Comparison of ENCODE assay signal across 14 cellular contexts in the genomic region with DNA sequence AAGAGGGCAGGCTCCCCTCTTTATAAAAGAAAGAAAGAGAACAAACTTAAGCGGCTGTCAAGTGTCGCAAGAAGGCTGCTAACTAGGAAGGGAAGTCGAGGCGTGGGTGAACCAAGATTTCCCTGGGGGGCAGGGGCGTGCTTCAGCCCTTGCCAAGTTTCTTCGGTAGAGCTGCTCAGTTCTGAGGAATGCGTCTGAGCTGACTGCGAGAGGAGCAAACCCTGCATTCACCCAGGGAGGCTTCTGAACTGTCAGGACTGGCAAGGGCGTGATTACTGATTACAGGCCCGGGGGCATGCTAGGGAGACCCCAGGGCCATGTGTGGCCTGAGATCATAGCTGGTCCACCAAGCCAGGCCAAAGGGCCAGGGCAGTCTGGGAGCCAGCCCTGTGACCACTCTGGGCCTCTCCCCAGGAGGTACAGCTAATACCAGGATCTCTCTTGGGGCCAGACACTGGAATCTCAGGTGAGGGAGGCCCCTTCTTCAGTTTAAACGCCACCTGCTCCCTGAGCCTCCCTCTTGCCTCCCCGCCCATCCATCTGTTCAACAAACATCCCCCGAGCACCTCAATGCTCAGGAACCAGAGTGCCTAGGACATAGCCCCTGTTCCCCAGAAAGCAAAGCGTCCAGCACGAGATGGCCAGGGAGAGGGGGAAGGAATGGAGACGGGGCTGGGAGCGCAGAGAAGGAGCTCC. TPM values are rescaled to one million over a fixed set of nuclear protein-coding genes. Genes with fewer than 3 reads are reported as not detected.
A peak's percentile ranks its signal among the peaks of the same experiment; 100 is the strongest.
DNase-seq lines count a peak whose midpoint lies in the region; ATAC-seq and TF ChIP-seq lines count a peak whose summit lies in the region.
"Had no signal": no experiment of that assay in that cellular context is flagged by ENCODE, and none has a peak within 500 bp of the region (broad histone marks: within the 10 kb centered on the region; RNA-seq: fewer than 3 reads in every experiment).

No MANE protein-coding gene starts in this region.

- no peak overlapping the region for H3K9ac ChIP-seq in colonic mucosa (ENCODE audit: low read depth in 2 of 2, low read length in 2 of 2)

- DNase-seq in AG10803 (ENCODE audit: low read depth) (peak; percentile 33), NCI-H1694 (lab: John Stamatoyannopoulos, UW) (peak; percentile 61), chondrocyte (ENCODE audit: low spot score) (peak; percentile 60), colonic mucosa (no peak), NCI-H146 (lab: John Stamatoyannopoulos, UW) (no peak), glomerular visceral epithelial cell (ENCODE audit: extremely low spot score) (no peak)
- DNase-seq in naive thymus-derived CD8-positive, alpha-beta T cell, result peak in 1 of 10 donors; percentile 54
- DNase-seq: activated gamma-delta T cell treated with Interleukin-2 at 50 U/mL for 16 hours; Karpas-422; NK-92 treated with Interleukin-12 subunit alpha and Interleukin-12 subunit beta, amount 100 ng/mL, for 24 hours; T1000 had no signal

- no peak for ATAC-seq in naive thymus-derived CD8-positive, alpha-beta T cell
- no peak for ATAC-seq in esophagus mucosa
- ATAC-seq: right lobe of liver had no signal

- H3K27me3 ChIP-seq in colonic mucosa, result peaks cover 7% of the 10 kb centered on the region
- H3K27me3 ChIP-seq: right lobe of liver had no signal

- H3K4me3 Mint-ChIP-seq in chondrocyte (ENCODE audit: unreplicated experiment), result no peak overlapping the region
- peak overlapping the region in 2 of 10 donors; percentile 14 to 20 for H3K4me3 Mint-ChIP-seq in naive thymus-derived CD8-positive, alpha-beta T cell
- H3K4me3 Mint-ChIP-seq: CD14-positive monocyte had no signal

- intact Hi-C loops in colonic mucosa (cut with DNase I), result no loop called here

- TF ChIP-seq CTCF in AG10803 (conservative IDR thresholded peaks at IDR 0.05; ENCODE audit: low read length) (no peak), chondrocyte (IDR thresholded peaks at IDR 0.05) (no peak), colonic mucosa (IDR thresholded peaks at IDR 0.05) (no peak)

- H3K4me1 Mint-ChIP-seq in chondrocyte (ENCODE audit: low read depth), result peaks cover 21% of the 10 kb centered on the region
- H3K4me1 Mint-ChIP-seq in naive thymus-derived CD8-positive, alpha-beta T cell, result peaks cover 12 to 42% (median 26%) of the 10 kb centered on the region in 4 donors

- no peak overlapping the region for H3K4me3 ChIP-seq in AG10803 (ENCODE audit: low read length)
- no peak overlapping the region for H3K4me3 ChIP-seq in colonic mucosa
- H3K4me3 ChIP-seq: right lobe of liver had no signal

- H3K36me3 Mint-ChIP-seq in chondrocyte (ENCODE audit: low read depth), result no peaks in the 10 kb centered on the region
- peaks cover 0 to 2% (median 0%) of the 10 kb centered on the region in 3 donors for H3K36me3 Mint-ChIP-seq in naive thymus-derived CD8-positive, alpha-beta T cell
- H3K36me3 Mint-ChIP-seq: CD14-positive monocyte had no signal

- H3K36me3 ChIP-seq in colonic mucosa, result no peaks in the 10 kb centered on the region

- POLR2A ChIA-PET in naive thymus-derived CD8-positive, alpha-beta T cell (lab: Charles Lee), result interaction anchor here (1.0 kb wide), 2 partner anchors 9 to 24 kb away, joined by 3 read pairs; no protein-coding TSS in a partner anchor

- no peaks in the 10 kb centered on the region for H3K27me3 Mint-ChIP-seq in chondrocyte (ENCODE audit: low read depth)
- H3K27me3 Mint-ChIP-seq in naive thymus-derived CD8-positive, alpha-beta T cell, result no peaks in the 10 kb centered on the region

- H3K27ac Mint-ChIP-seq in chondrocyte (ENCODE audit: unreplicated experiment), result peak overlapping the region; percentile 65
- peak overlapping the region in 9 of 10 donors; percentile 40 to 92 (median 69) for H3K27ac Mint-ChIP-seq in naive thymus-derived CD8-positive, alpha-beta T cell

- no peaks in the 10 kb centered on the region for H3K4me1 ChIP-seq in colonic mucosa
- H3K4me1 ChIP-seq: right lobe of liver had no signal

- H3K9me3 Mint-ChIP-seq in chondrocyte (ENCODE audit: low read depth), result no peaks in the 10 kb centered on the region
- no peaks in the 10 kb centered on the region for H3K9me3 Mint-ChIP-seq in naive thymus-derived CD8-positive, alpha-beta T cell

- H3K9me3 ChIP-seq in colonic mucosa, result no peaks in the 10 kb centered on the region
- H3K9me3 ChIP-seq: right lobe of liver had no signal

- no peak overlapping the region for H3K27ac ChIP-seq in colonic mucosa

RNA-seq across cellular contexts. Expression of a gene that starts 30.9 kb away (rescaled TPM):
- 0.74 to 1.2 TPM in 2 of 3 replicates, not detected in the other for total RNA-seq in chondrocyte
- total RNA-seq in naive thymus-derived CD8-positive, alpha-beta T cell, result 1 to 10 TPM; 5.0 to 8.7 TPM
- polyA plus RNA-seq in naive thymus-derived CD8-positive, alpha-beta T cell, result 1 to 10 TPM; 1.7 to 2.7 (median 2.4) TPM
- 1 to 10 TPM in 1 of 2 donors, under 1 TPM in 1; 0.66 to 1.3 TPM for total RNA-seq in colonic mucosa
- 0.12 TPM for total RNA-seq in esophagus mucosa
- polyA plus RNA-seq: CD14-positive monocyte had no signal

Comparison
In these comparisons a context has a peak if more than half of its experiments do, and no peak if none do; other contexts are left out.
1. DNase-seq: peak in AG10803 (single experiment), NCI-H1694 (single experiment) and chondrocyte (single experiment); none in colonic mucosa (single experiment), NCI-H146 (single experiment) and glomerular visceral epithelial cell (single experiment).